22 cellular contexts compared by ENCODE assay signal in genomic region chr22:44307509-44308169, GRCh38. TPM values are rescaled to one million over a fixed set of nuclear protein-coding genes. Genes with fewer than 3 reads are reported as not detected.
DNase-seq lines count a peak whose midpoint lies in the region; ATAC-seq and TF ChIP-seq lines count a peak whose summit lies in the region.
"Had no signal": no experiment of that assay in that cellular context is flagged by ENCODE, and none has a peak within 500 bp of the region (broad histone marks: within the 10 kb centered on the region; RNA-seq: fewer than 3 reads in every experiment).

No MANE protein-coding gene starts in this region.

- H3K36me3 ChIP-seq in esophagus squamous epithelium (no peaks in the 10 kb centered on the region), left ventricle myocardium inferior (no peaks in the 10 kb centered on the region), neuronal stem cell (replicated peaks in 1 of 2; ENCODE audit: control insufficient read depth in 2 of 2, insufficient read depth in 2 of 2, low read length in 2 of 2) (no peaks in the 10 kb centered on the region), urinary bladder (ENCODE audit: insufficient read depth) (no peaks in the 10 kb centered on the region), Peyer's patch (no peaks in the 10 kb centered on the region)
- H3K36me3 ChIP-seq: brain microvascular endothelial cell, lower lobe of right lung, pancreas had no signal

- H3K27me3 ChIP-seq in esophagus squamous epithelium (peaks cover 0 to 96% (median 0%) of the 10 kb centered on the region in 4 donors), left ventricle myocardium inferior (ENCODE audit: low read depth) (no peaks in the 10 kb centered on the region), neuronal stem cell (ENCODE audit: control insufficient read depth in 3 of 3, insufficient read depth in 3 of 3, low read depth in 1 of 3, low read length in 3 of 3) (no peaks in the 10 kb centered on the region), Peyer's patch (no peaks in the 10 kb centered on the region)
- H3K27me3 ChIP-seq: brain microvascular endothelial cell, pancreas had no signal

- H3K9me3 ChIP-seq in esophagus squamous epithelium (no peaks in the 10 kb centered on the region), left ventricle myocardium inferior (replicated peaks) (no peaks in the 10 kb centered on the region), neuronal stem cell (replicated peaks in 1 of 2; ENCODE audit: control insufficient read depth in 2 of 2, insufficient read depth in 1 of 2, low read depth in 1 of 2, low read length in 2 of 2) (peaks cover 0 to 2% of the 10 kb centered on the region in 2 donors), Peyer's patch (no peaks in the 10 kb centered on the region)
- H3K9me3 ChIP-seq: lower lobe of right lung, pancreas had no signal

- no peak overlapping the region for H3K4ac ChIP-seq in neuronal stem cell (ENCODE audit: low read length)

- intact Hi-C loops in esophagus squamous epithelium (cut with DNase I) (no loop called here), left ventricle myocardium inferior (cut with micrococcal nuclease) (no loop called here)

- 50 to 81% methylated on average over 12 to 17 of the region's 20 CpGs for WGBS in esophagus squamous epithelium, 2 donors
- WGBS in neuronal stem cell (ENCODE audit: extremely low coverage in 2 of 2, insufficient read length in 2 of 2, insufficient replicate concordance in 1 of 2), 2 donors: no CpG with 5 or more reads among the region's 20 CpGs
- WGBS in urinary bladder: 47% methylated on average over 20 of the region's 20 CpGs

- no peak overlapping the region for H2BK12ac ChIP-seq in neuronal stem cell (ENCODE audit: low read length)

- H3K9ac ChIP-seq in neuronal stem cell (ENCODE audit: low read depth, low read length, poor library complexity): no peak overlapping the region

- H3K14ac ChIP-seq in neuronal stem cell (ENCODE audit: low read length): peak overlapping the region; percentile 77

- H3K27me3 Mint-ChIP-seq in natural killer cell treated with Interleukin-12 subunit alpha and Interleukin-12 subunit beta and Interleukin-15 and Interleukin-18, amount 100 ng/mL, for 72 hours: no peaks in the 10 kb centered on the region

- peak overlapping the region; percentile 4 for H2AK5ac ChIP-seq in neuronal stem cell (ENCODE audit: low read depth, low read length)

- H3K4me1 ChIP-seq in esophagus squamous epithelium (peaks cover 7 to 56% (median 49%) of the 10 kb centered on the region in 3 donors), left ventricle myocardium inferior (peaks cover 18% of the 10 kb centered on the region), neuronal stem cell (ENCODE audit: control insufficient read depth in 2 of 2, insufficient read depth in 1 of 2, low read depth in 1 of 2, low read length in 2 of 2) (peaks cover 9 to 10% of the 10 kb centered on the region in 2 donors), urinary bladder (ENCODE audit: insufficient read depth) (no peaks in the 10 kb centered on the region), Peyer's patch (peaks cover 0 to 37% (median 0%) of the 10 kb centered on the region in 4 donors)
- H3K4me1 ChIP-seq: pancreas had no signal

- TF ChIP-seq POLR2A in esophagus squamous epithelium (IDR thresholded peaks at IDR 0.05) (no peak), Peyer's patch (IDR thresholded peaks at IDR 0.05) (no peak)

- H3K27ac Mint-ChIP-seq in natural killer cell treated with Interleukin-12 subunit alpha and Interleukin-12 subunit beta and Interleukin-15 and Interleukin-18, amount 100 ng/mL, for 72 hours: no peak overlapping the region
- H3K27ac Mint-ChIP-seq: activated naive CD8-positive, alpha-beta T cell treated with anti-CD3 and anti-CD28 coated beads, Interleukin-2, amount 50 U/mL, for 24 hours; WTC11 had no signal

- DNase-seq in esophagus squamous epithelium (lab: John Stamatoyannopoulos, UW) (no peak), left ventricle myocardium inferior (no peak), neuronal stem cell (ENCODE audit: low spot score) (no peak), Peyer's patch (no peak), NOMO-1 treated with DMSO at 0.1 percent for 48 hours (lab: John Stamatoyannopoulos, UW; ENCODE audit: unreplicated experiment) (no peak), GM03348 (ENCODE audit: low spot score) (no peak)
- no peak for DNase-seq in natural killer cell treated with Interleukin-12 subunit alpha and Interleukin-12 subunit beta and Interleukin-15 and Interleukin-18, amount 100 ng/mL, for 72 hours (ENCODE audit: low spot score)
- DNase-seq: activated CD4-positive, alpha-beta T cell treated with anti-CD3 and anti-CD28 coated beads, Interleukin-2, amount 50 U/mL, for 4 hours; activated effector memory CD4-positive, alpha-beta T cell treated with Interleukin-2 at 50 U/mL for 16 hours; activated naive CD8-positive, alpha-beta T cell treated with anti-CD3 and anti-CD28 coated beads, Interleukin-2, amount 50 U/mL, for 24 hours; brain microvascular endothelial cell; cortex of kidney; hypothalamus; lower lobe of right lung; MV-4-11; naive B cell; NCI-H187; NCI-H526 treated with DMSO at 0.1 percent for 48 hours; T-helper 9 cell had no signal

- H2BK5ac ChIP-seq in neuronal stem cell (ENCODE audit: low read length): no peak overlapping the region

- TF ChIP-seq CTCF in esophagus squamous epithelium (IDR thresholded peaks at IDR 0.05) (no peak), left ventricle myocardium inferior (IDR thresholded peaks at IDR 0.05; ENCODE audit: borderline replicate concordance) (no peak), Peyer's patch (IDR thresholded peaks at IDR 0.05) (no peak)

- H3K4me3 ChIP-seq in esophagus squamous epithelium (no peak overlapping the region), left ventricle myocardium inferior (no peak overlapping the region), neuronal stem cell (ENCODE audit: low read length in 2 of 2) (no peak overlapping the region), urinary bladder (ENCODE audit: low read depth, low read length) (no peak overlapping the region), Peyer's patch (no peak overlapping the region)
- H3K4me3 ChIP-seq: lower lobe of right lung, pancreas had no signal

- no peak overlapping the region for H3K4me3 Mint-ChIP-seq in natural killer cell treated with Interleukin-12 subunit alpha and Interleukin-12 subunit beta and Interleukin-15 and Interleukin-18, amount 100 ng/mL, for 72 hours
- H3K4me3 Mint-ChIP-seq: activated naive CD8-positive, alpha-beta T cell treated with anti-CD3 and anti-CD28 coated beads, Interleukin-2, amount 50 U/mL, for 24 hours; naive B cell; WTC11 had no signal

- peak overlapping the region; percentile 24 for H3K18ac ChIP-seq in neuronal stem cell (ENCODE audit: low read length)

- H3K9me3 Mint-ChIP-seq in natural killer cell treated with Interleukin-12 subunit alpha and Interleukin-12 subunit beta and Interleukin-15 and Interleukin-18, amount 100 ng/mL, for 72 hours: no peaks in the 10 kb centered on the region
- H3K9me3 Mint-ChIP-seq: activated naive CD8-positive, alpha-beta T cell treated with anti-CD3 and anti-CD28 coated beads, Interleukin-2, amount 50 U/mL, for 24 hours; naive B cell; WTC11 had no signal

- H2BK120ac ChIP-seq in neuronal stem cell (ENCODE audit: low read depth, low read length): no peak overlapping the region

- no peak overlapping the region for H3K23ac ChIP-seq in neuronal stem cell (ENCODE audit: low read depth, low read length, poor library complexity)

- H3K27ac ChIP-seq in esophagus squamous epithelium: peak overlapping the region in 3 of 4 donors; percentile 38 to 83 (median 64)
- H3K27ac ChIP-seq in left ventricle myocardium inferior (replicated peaks): peak overlapping the region; percentile 46
- H3K27ac ChIP-seq in neuronal stem cell (replicated peaks; ENCODE audit: low read length): no peak overlapping the region
- peak overlapping the region; percentile 65 for H3K27ac ChIP-seq in urinary bladder (ENCODE audit: low read depth)
- H3K27ac ChIP-seq in Peyer's patch: peak overlapping the region in 2 of 4 donors; percentile 25 to 79
- H3K27ac ChIP-seq: brain microvascular endothelial cell, lower lobe of right lung, pancreas had no signal

- H3K4me1 Mint-ChIP-seq in natural killer cell treated with Interleukin-12 subunit alpha and Interleukin-12 subunit beta and Interleukin-15 and Interleukin-18, amount 100 ng/mL, for 72 hours (ENCODE audit: low read depth in 2 of 2): peaks cover 0 to 3% of the 10 kb centered on the region in 2 donors
- H3K4me1 Mint-ChIP-seq: activated naive CD8-positive, alpha-beta T cell treated with anti-CD3 and anti-CD28 coated beads, Interleukin-2, amount 50 U/mL, for 24 hours; naive B cell had no signal

- H3K4me2 ChIP-seq in neuronal stem cell (ENCODE audit: insufficient read depth, low read length, poor library complexity, severe bottlenecking): no peak overlapping the region

- H3K36me3 Mint-ChIP-seq in natural killer cell treated with Interleukin-12 subunit alpha and Interleukin-12 subunit beta and Interleukin-15 and Interleukin-18, amount 100 ng/mL, for 72 hours: no peaks in the 10 kb centered on the region
- H3K36me3 Mint-ChIP-seq: naive B cell, WTC11 had no signal

- H2AFZ ChIP-seq in neuronal stem cell (ENCODE audit: low read length): no peak overlapping the region

- H2BK15ac ChIP-seq in neuronal stem cell (ENCODE audit: low read length): no peak overlapping the region

- H4K8ac ChIP-seq in neuronal stem cell (ENCODE audit: low read depth, low read length): no peak overlapping the region

- no peak overlapping the region for H4K91ac ChIP-seq in neuronal stem cell (ENCODE audit: low read depth, low read length, poor library complexity)

- H3K79me1 ChIP-seq in neuronal stem cell (ENCODE audit: low read depth, low read length): no peaks in the 10 kb centered on the region

- ATAC-seq in natural killer cell treated with Interleukin-12 subunit alpha and Interleukin-12 subunit beta and Interleukin-15 and Interleukin-18, amount 100 ng/mL, for 72 hours: no peak
- ATAC-seq: activated naive CD8-positive, alpha-beta T cell treated with anti-CD3 and anti-CD28 coated beads, Interleukin-2, amount 50 U/mL, for 24 hours; lower lobe of right lung; pancreas; WTC11 had no signal

RNA-seq across cellular contexts. Expression of gene SHISAL1, which starts 5.1 kb away (rescaled TPM):
- total RNA-seq in esophagus squamous epithelium (1 to 10 TPM in 1 of 4 donors, under 1 TPM in 3; 0.08 to 1.3 (median 0.31) TPM), left ventricle myocardium inferior (1.3 TPM), urinary bladder (5.1 TPM), Peyer's patch (1 to 10 TPM; 1.1 to 3.3 (median 1.4) TPM)
- 3.6 TPM for polyA plus RNA-seq in neuronal stem cell (2013, experiment 1 of 2)
- 3.6 TPM for polyA plus RNA-seq in neuronal stem cell (2013, experiment 2 of 2)
- 21.1 TPM for polyA plus RNA-seq in urinary bladder
- not detected for total RNA-seq in natural killer cell treated with Interleukin-12 subunit alpha and Interleukin-12 subunit beta and Interleukin-15 and Interleukin-18, amount 100 ng/mL, for 72 hours
